Comparison of ENCODE assay signal across 1 cellular context in the genomic region with DNA sequence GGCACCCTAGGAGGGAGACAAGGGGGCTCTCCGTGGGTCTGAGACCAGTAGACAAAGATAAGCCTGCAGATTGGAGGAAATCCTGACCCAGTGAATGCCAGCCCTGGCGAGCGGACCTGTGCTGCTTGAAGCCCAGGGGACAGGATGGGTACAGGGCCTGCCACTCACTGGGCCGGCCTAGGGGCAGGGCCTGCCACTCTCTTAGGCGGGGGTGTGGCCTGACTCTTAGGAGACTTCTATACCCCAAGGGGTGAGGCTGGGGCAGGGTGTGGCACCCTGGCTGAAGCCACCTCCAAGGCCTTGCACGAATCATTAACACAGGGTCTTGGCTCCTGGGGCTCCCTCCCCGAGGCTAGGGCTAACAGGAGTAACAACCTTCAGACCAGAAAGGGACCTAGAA.
TF ChIP-seq lines count a peak whose summit lies in the region.

No MANE protein-coding gene starts in this region.

TF ChIP-seq in HepG2, 621 proteins besides CTCF, POLR2A, EP300 and RAD21:
- TF ChIP-seq AGO2 (optimal IDR thresholded peaks at IDR 0.05; ENCODE audit: low read depth, low read length) (peak; percentile 41), NR2F2 (IDR thresholded peaks at IDR 0.05; ENCODE audit: borderline replicate concordance, low read depth) (no peak)
